Comparison of ENCODE assay signal across 28 cellular contexts in genomic region chr11:108097179-108097578, GRCh38.
"Had no signal": no experiment of that assay in that cellular context is flagged by ENCODE, and none has a peak within 500 bp of the region (broad histone marks: within the 10 kb centered on the region; RNA-seq: fewer than 3 reads in every experiment).

No MANE protein-coding gene starts in this region.

- H3K4me1 Mint-ChIP-seq: activated naive CD4-positive, alpha-beta T cell treated with anti-CD3 and anti-CD28 coated beads, Interleukin-2, amount 50 U/mL, for 24 hours had no signal

- FAIRE-seq: K562 had no signal

- ATAC-seq: activated T-helper 17 cell treated with anti-CD3 and anti-CD28 coated beads, Interleukin-2, amount 50 U/mL, for 72 hours; K562; PC-3 had no signal

- H3K9me3 ChIP-seq: ascending aorta, Peyer's patch, SJSA1, SK-N-SH had no signal

- H3K27ac ChIP-seq: ascending aorta, cardiac muscle cell, Peyer's patch, SJSA1 had no signal

- H3K4me3 Mint-ChIP-seq: activated CD4-positive, alpha-beta memory T cell treated with anti-CD3 and anti-CD28 coated beads for 36 hours; activated naive CD4-positive, alpha-beta T cell treated with anti-CD3 and anti-CD28 coated beads, Interleukin-2, amount 50 U/mL, for 24 hours; activated T-helper 17 cell treated with anti-CD3 and anti-CD28 coated beads, Interleukin-2, amount 50 U/mL, for 72 hours; central memory CD8-positive, alpha-beta T cell; T-helper 1 cell treated with Interleukin-12 subunit alpha and Interleukin-12 subunit beta and Interleukin-4 antibody, amounts not matched to agents 30 μg/mL and 1 μg/mL, for 36 hours; T-helper 2 cell treated with Interferon-gamma antibody and Interleukin-4, amounts not matched to agents 5 μg/mL and 100 μg/mL, for 36 hours had no signal

- H3K27me3 Mint-ChIP-seq: activated CD4-positive, alpha-beta memory T cell treated with anti-CD3 and anti-CD28 coated beads for 36 hours; activated naive CD4-positive, alpha-beta T cell treated with anti-CD3 and anti-CD28 coated beads, Interleukin-2, amount 50 U/mL, for 24 hours; activated T-helper 17 cell treated with anti-CD3 and anti-CD28 coated beads, Interleukin-2, amount 50 U/mL, for 72 hours; central memory CD8-positive, alpha-beta T cell had no signal

- DNase-seq: activated CD4-positive, alpha-beta memory T cell treated with anti-CD3 and anti-CD28 coated beads for 36 hours; activated CD4-positive, alpha-beta T cell treated with anti-CD3 and anti-CD28 coated beads, Interleukin-2, amount 50 U/mL, for 1 hour; activated CD8-positive, alpha-beta memory T cell treated with anti-CD3 and anti-CD28 coated beads, Interleukin-2, amount 50 U/mL, for 4 hours; activated effector memory CD4-positive, alpha-beta T cell treated with anti-CD3 and anti-CD28 coated beads, Interleukin-2, amount 50 U/mL, for 16 hours; activated naive CD4-positive, alpha-beta T cell; activated T-cell treated with anti-CD3 and anti-CD28 coated beads for 4 hours; activated T-cell treated with anti-CD3 and anti-CD28 coated beads, Interleukin-2, amount 50 U/mL, for 48 hours; amniotic stem cell; NCI-H1092 treated with DMSO at 0.1 percent for 48 hours; NCI-H1417; NCI-H187 treated with DMSO at 0.1 percent for 48 hours; NCI-H2081; NCI-H345; NCI-H524 treated with DMSO at 0.1 percent for 48 hours; PC-3; Peyer's patch; RPMI8226; SHP77 treated with DMSO at 0.1 percent for 48 hours; SK-N-SH had no signal

- H3K27me3 ChIP-seq: ascending aorta, cardiac muscle cell, Peyer's patch, SJSA1 had no signal

- H3K9me3 Mint-ChIP-seq: activated CD4-positive, alpha-beta memory T cell treated with anti-CD3 and anti-CD28 coated beads for 36 hours; activated naive CD4-positive, alpha-beta T cell treated with anti-CD3 and anti-CD28 coated beads, Interleukin-2, amount 50 U/mL, for 24 hours; activated T-helper 17 cell treated with anti-CD3 and anti-CD28 coated beads, Interleukin-2, amount 50 U/mL, for 72 hours; central memory CD8-positive, alpha-beta T cell; T-helper 1 cell treated with Interleukin-12 subunit alpha and Interleukin-12 subunit beta and Interleukin-4 antibody, amounts not matched to agents 30 μg/mL and 1 μg/mL, for 36 hours; T-helper 2 cell treated with Interferon-gamma antibody and Interleukin-4, amounts not matched to agents 5 μg/mL and 100 μg/mL, for 36 hours had no signal

- H3K4me1 ChIP-seq: ascending aorta, Peyer's patch had no signal

- H3K4me3 ChIP-seq: ascending aorta, cardiac muscle cell, K562, Peyer's patch, SJSA1 had no signal

- H3K27ac Mint-ChIP-seq: activated CD4-positive, alpha-beta memory T cell treated with anti-CD3 and anti-CD28 coated beads for 36 hours; activated naive CD4-positive, alpha-beta T cell treated with anti-CD3 and anti-CD28 coated beads, Interleukin-2, amount 50 U/mL, for 24 hours; activated T-helper 17 cell treated with anti-CD3 and anti-CD28 coated beads, Interleukin-2, amount 50 U/mL, for 72 hours; T-helper 1 cell treated with Interleukin-12 subunit alpha and Interleukin-12 subunit beta and Interleukin-4 antibody, amounts not matched to agents 30 μg/mL and 1 μg/mL, for 36 hours; T-helper 2 cell treated with Interferon-gamma antibody and Interleukin-4, amounts not matched to agents 5 μg/mL and 100 μg/mL, for 36 hours had no signal
